ENCODE assay signal across 8 cellular contexts in the genomic region with DNA sequence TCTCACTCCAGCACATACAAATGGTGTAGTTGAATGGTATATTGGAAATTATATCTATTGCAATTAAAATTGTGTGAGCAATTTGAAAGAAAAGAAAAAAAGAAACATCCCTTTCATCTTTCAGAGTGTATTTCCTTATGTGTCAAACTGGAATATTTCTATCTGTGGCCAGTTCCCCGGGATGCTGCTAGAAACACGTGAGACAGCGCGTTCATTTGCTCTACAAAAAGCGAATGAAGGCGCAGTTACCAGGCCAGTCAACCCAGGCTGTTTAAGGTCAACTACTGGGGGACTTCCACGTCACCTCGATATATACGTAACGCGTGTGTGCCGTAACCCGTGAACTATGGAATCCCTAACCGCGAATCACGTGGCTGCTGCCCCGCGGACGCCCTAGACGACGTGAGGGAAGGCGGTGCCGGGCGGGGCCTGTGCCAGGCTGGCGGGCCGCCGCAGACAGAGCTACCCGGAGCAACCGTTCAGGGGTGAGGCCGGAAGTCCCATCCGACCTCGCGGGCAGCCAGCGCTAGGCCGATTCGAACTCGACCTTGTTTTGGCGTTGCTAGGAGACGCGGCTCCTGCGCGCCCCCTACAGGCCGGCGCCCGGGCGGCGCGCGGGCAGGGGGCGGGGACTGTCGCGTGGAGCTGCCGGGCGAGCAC. TPM values are rescaled to one million over a fixed set of nuclear protein-coding genes. Genes with fewer than 3 reads are reported as not detected.
DNase-seq lines count a peak whose midpoint lies in the region; ATAC-seq, FAIRE-seq and TF ChIP-seq lines count a peak whose summit lies in the region.

No MANE protein-coding gene starts in this region.

- peak; percentile 66 for TF ChIP-seq CTCF in D721Med (IDR thresholded peaks at IDR 0.05; ENCODE audit: insufficient read depth, missing control alignments)

- peak overlapping the region; percentile 77 for H3K4me3 ChIP-seq in HUES64 (ENCODE audit: low read length)
- H3K4me3 ChIP-seq in muscle layer of colon (ENCODE audit: low read depth in 1 of 2, low read length in 2 of 2) = peak overlapping the region; percentile 60 to 85

- H3K9ac ChIP-seq in HUES64 (ENCODE audit: low read depth, low read length) (peak overlapping the region; percentile 85), muscle layer of colon (ENCODE audit: low read length) (peak overlapping the region; percentile 65)

- ATAC-seq in GM21526 (IDR thresholded peaks at IDR 0.05; ENCODE audit: low FRiP score, unreplicated experiment) (peak; percentile 91), esophagus mucosa (peak; percentile 89)

- H3K27ac ChIP-seq in HUES64 (ENCODE audit: low read depth, low read length) (peak overlapping the region; percentile 85), muscle layer of colon (ENCODE audit: low read depth, low read length) (peak overlapping the region; percentile 92)

- H3K4me1 ChIP-seq in HUES64 (ENCODE audit: insufficient read depth, low read length) (peaks cover 24% of the 10 kb centered on the region), muscle layer of colon (ENCODE audit: insufficient read depth, low read length) (no peaks in the 10 kb centered on the region)

- H3K36me3 ChIP-seq in HUES64 (ENCODE audit: insufficient read depth, low read length) (peaks cover 18% of the 10 kb centered on the region; the same call in 1 of the 2 replicates), muscle layer of colon (ENCODE audit: insufficient read depth, low read length) (no peaks in the 10 kb centered on the region)

- whole genome bisulfite sequencing in HUES64 = 16% methylated on average over 54 of the region's 54 CpGs

- DNase-seq in D721Med (ENCODE audit: insufficient read length, low spot score) (peak; percentile 27), OCI-M1 (lab: John Stamatoyannopoulos, UW) (peak; percentile 93)
- DNase-seq in activated T-cell treated with anti-CD3 and anti-CD28 coated beads, Interleukin-2, amount 50 U/mL, for 1 hour = peak; percentile 99
- DNase-seq in stimulated activated CD8-positive, alpha-beta memory T cell treated with anti-CD3 and anti-CD28 coated beads, Interleukin-7, amount 100 ng/mL, for 24 hours (ENCODE audit: low read depth) = peak; percentile 85

- H3K27me3 ChIP-seq in HUES64 (ENCODE audit: insufficient read depth, low read length) = no peaks in the 10 kb centered on the region
- H3K27me3 ChIP-seq in muscle layer of colon (ENCODE audit: control insufficient read depth in 1 of 2, insufficient read depth in 2 of 2, low read length in 2 of 2) = no peaks in the 10 kb centered on the region

- no peak for FAIRE-seq in D721Med (lab: Jason Lieb, UNC)

- H3K9me3 ChIP-seq in HUES64 (ENCODE audit: insufficient read depth, low read depth, low read length) (no peaks in the 10 kb centered on the region), muscle layer of colon (ENCODE audit: low read length) (no peaks in the 10 kb centered on the region)

RNA-seq across cellular contexts. Expression of a gene that starts 1.1 kb away (rescaled TPM):
- 28.1 TPM for polyA plus RNA-seq in HUES64 (2013, experiment 1 of 2)
- 37.7 TPM for polyA plus RNA-seq in HUES64 (2013, experiment 2 of 2)
- total RNA-seq in esophagus mucosa = 34.8 TPM

Comparison
In these comparisons a context has a peak if more than half of its experiments do, and no peak if none do; other contexts are left out.
1. Peak in every context shown above with its lines: DNase-seq, ATAC-seq, H3K4me3 ChIP-seq and H3K27ac ChIP-seq.
2. DNase-seq: peak in every context shown above with its lines; median percentile 99 in activated T-cell treated with anti-CD3 and anti-CD28 coated beads, Interleukin-2, amount 50 U/mL, for 1 hour; 93 in OCI-M1; 85 in stimulated activated CD8-positive, alpha-beta memory T cell treated with anti-CD3 and anti-CD28 coated beads, Interleukin-7, amount 100 ng/mL, for 24 hours; 27 in D721Med.